Comparison of ENCODE assay signal across 9 cellular contexts in the genomic region with DNA sequence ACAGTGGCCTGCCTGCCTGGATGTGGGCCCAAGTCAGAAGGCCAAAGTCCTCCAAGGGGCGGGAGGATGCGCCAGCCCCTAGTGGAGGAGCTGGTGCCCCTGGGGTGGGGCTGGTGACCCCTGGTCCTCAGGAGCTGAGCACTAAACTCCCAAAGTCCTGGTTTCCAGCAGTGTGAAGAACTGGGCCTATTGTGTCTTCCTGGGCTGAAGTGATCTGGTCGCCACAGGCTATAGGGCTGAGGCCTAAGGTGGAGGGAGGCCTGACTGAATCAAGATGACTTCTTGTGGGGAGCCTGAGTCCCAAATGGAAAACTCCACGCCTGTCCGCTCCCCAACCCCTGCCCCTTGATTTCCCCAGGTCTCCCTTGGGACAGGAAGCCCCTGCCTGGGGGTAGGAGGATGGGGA. TPM values are rescaled to one million over a fixed set of nuclear protein-coding genes. Genes with fewer than 3 reads are reported as not detected.
DNase-seq lines count a peak whose midpoint lies in the region; ATAC-seq and TF ChIP-seq lines count a peak whose summit lies in the region.
"Had no signal": no experiment of that assay in that cellular context is flagged by ENCODE, and none has a peak within 500 bp of the region (broad histone marks: within the 10 kb centered on the region; RNA-seq: fewer than 3 reads in every experiment).

No MANE protein-coding gene starts in this region.

- H3K27ac ChIP-seq in right cardiac atrium (ENCODE audit: low read length) = peak overlapping the region; percentile 92

- peak overlapping the region; percentile 66 for H3K4me3 ChIP-seq in right cardiac atrium (ENCODE audit: low read length)

- CTCF ChIA-PET in WTC11 (lab: Charles Lee) = interaction anchor here (1.0 to 4.9 kb wide), 6 partner anchors 21 to 563 kb away, joined by 3 to 75 read pairs (median 32); a partner anchor contains a TSS

- no peaks in the 10 kb centered on the region for H3K9me3 Mint-ChIP-seq in WTC11

- no peaks in the 10 kb centered on the region for H3K27me3 Mint-ChIP-seq in WTC11 (ENCODE audit: low read depth)

- TF ChIP-seq CTCF in WTC11 (IDR thresholded peaks at IDR 0.05) = no peak

- H3K27me3 ChIP-seq in right cardiac atrium (ENCODE audit: control insufficient read depth, insufficient read depth) = no peaks in the 10 kb centered on the region

- DNase-seq in EL (peak; percentile 9), WTC11 (ENCODE audit: low spot score) (no peak), right cardiac atrium (peak in 2 of 3 donors; percentile 13 to 71), sciatic nerve (ENCODE audit: low spot score) (no peak), NCI-H226 (no peak), hypothalamus (lab: John Stamatoyannopoulos, UW) (no peak), NCI-H1694 treated with DMSO at 0.1 percent for 48 hours (lab: John Stamatoyannopoulos, UW) (no peak)
- no peak for DNase-seq in stimulated activated naive CD4-positive, alpha-beta T cell treated with Interleukin-2 at 50 U/mL for 16 hours (lab: John Stamatoyannopoulos, UW)
- DNase-seq: NCI-H187 had no signal

- H3K27ac Mint-ChIP-seq in WTC11 = no peak overlapping the region

- POLR2A ChIA-PET in WTC11 (lab: Charles Lee) = interaction anchor here (2.7 kb wide), 1 partner anchor 14 kb away, joined by 8 read pairs; a partner anchor contains a TSS

- no peaks in the 10 kb centered on the region for H3K9me3 ChIP-seq in right cardiac atrium (ENCODE audit: control insufficient read depth, low read length)

- intact Hi-C loops in right cardiac atrium (cut with DNase I) (loop anchor here in 1 of 4 donors (10.0 kb wide), 1 partner anchor 169 kb away; a partner anchor contains a TSS), sciatic nerve (cut with DNase I) (no loop called here)

- H3K4me1 Mint-ChIP-seq in WTC11 = peaks cover 22% of the 10 kb centered on the region

- ATAC-seq in WTC11 (no peak), right cardiac atrium (peak in 1 of 2 donors; percentile 2), sciatic nerve (peak; percentile 8)

- peaks cover 10% of the 10 kb centered on the region; the same call in 1 of the 2 replicates for H3K36me3 Mint-ChIP-seq in WTC11

- H3K4me1 ChIP-seq in right cardiac atrium (ENCODE audit: control insufficient read depth, insufficient read depth, low read length) = peaks cover 4% of the 10 kb centered on the region

- WGBS in right cardiac atrium = 47% methylated on average over 5 of the region's 5 CpGs

- peak overlapping the region; percentile 45 for H3K4me3 Mint-ChIP-seq in WTC11

TF ChIP-seq in WTC11, 78 proteins besides CTCF, POLR2A, EP300 and RAD21:
- no peak for TF ChIP-seq TCF7 (CRISPR knock-in tag; IDR thresholded peaks at IDR 0.05; ENCODE audit: low read depth)
- no peak for TF ChIP-seq CREB1 (CRISPR knock-in tag; IDR thresholded peaks at IDR 0.05)
- no peak for TF ChIP-seq ZNF671 (CRISPR knock-in tag; IDR thresholded peaks at IDR 0.05)
- no peak for TF ChIP-seq ZNF121 (CRISPR knock-in tag; IDR thresholded peaks at IDR 0.05)
- no peak for TF ChIP-seq ZNF219 (CRISPR knock-in tag; IDR thresholded peaks at IDR 0.05; ENCODE audit: borderline replicate concordance)
- no peak for TF ChIP-seq RELA (CRISPR knock-in tag; IDR thresholded peaks at IDR 0.05; ENCODE audit: borderline replicate concordance)

RNA-seq across cellular contexts. Expression of a gene that starts 0.8 kb away (rescaled TPM):
- total RNA-seq in WTC11 (2021) = 9.7 to 10.2 TPM (median 10.0 TPM) in 3 replicates
- total RNA-seq in right cardiac atrium = 10 to 100 TPM; 15.6 to 21.0 (median 18.0) TPM
- polyA plus RNA-seq in right cardiac atrium = 17.6 TPM
- total RNA-seq in sciatic nerve = 44.8 TPM

RNA-seq across cellular contexts. Expression of a gene that starts 15.1 kb away (rescaled TPM):
- total RNA-seq in WTC11 (2021) (36.8 to 46.3 TPM (median 38.6 TPM) in 3 replicates), right cardiac atrium (10 to 100 TPM; 57.4 to 69.0 (median 60.8) TPM), sciatic nerve (51.6 TPM)
- 60.1 TPM for polyA plus RNA-seq in right cardiac atrium

RNA-seq across cellular contexts. Expression of a gene that starts 19.6 kb away (rescaled TPM):
- total RNA-seq in WTC11 (2021) = 27.9 to 31.5 TPM (median 31.0 TPM) in 3 replicates
- total RNA-seq in right cardiac atrium = 100 to 1,000 TPM in 2 of 4 donors, 10 to 100 TPM in 2; 75.9 to 118 (median 93.4) TPM
- polyA plus RNA-seq in right cardiac atrium = 41.6 TPM
- 150 TPM for total RNA-seq in sciatic nerve

RNA-seq across cellular contexts. Expression of a gene that starts 48.8 kb away (rescaled TPM):
- total RNA-seq in WTC11 (2021) (16.4 to 23.6 TPM (median 21.7 TPM) in 3 replicates), right cardiac atrium (10 to 100 TPM; 13.5 to 17.7 (median 17.0) TPM), sciatic nerve (12.7 TPM)
- 22.2 TPM for polyA plus RNA-seq in right cardiac atrium

RNA-seq across cellular contexts. Expression of a gene that starts 51.6 kb away (rescaled TPM):
- total RNA-seq in WTC11 (2021) (92.1 to 102 TPM (median 101 TPM) in 3 replicates), right cardiac atrium (10 to 100 TPM; 26.2 to 32.8 (median 29.9) TPM), sciatic nerve (56.8 TPM)
- 24.0 TPM for polyA plus RNA-seq in right cardiac atrium

Comparison
In these comparisons a context has a peak if more than half of its experiments do, and no peak if none do; other contexts are left out.
1. DNase-seq: peak in EL (single experiment) and right cardiac atrium (2 of 3); none in WTC11 (single experiment), sciatic nerve (single experiment), NCI-H226 (single experiment), hypothalamus (0 of 51), NCI-H1694 treated with DMSO at 0.1 percent for 48 hours (single experiment) and stimulated activated naive CD4-positive, alpha-beta T cell treated with Interleukin-2 at 50 U/mL for 16 hours (single experiment).